ENCODE assay signal across 10 cellular contexts in genomic region chr2:218033590-218034496, GRCh38. TPM values are rescaled to one million over a fixed set of nuclear protein-coding genes. Genes with fewer than 3 reads are reported as not detected.
DNase-seq lines count a peak whose midpoint lies in the region; ATAC-seq and TF ChIP-seq lines count a peak whose summit lies in the region.
"Had no signal": no experiment of that assay in that cellular context is flagged by ENCODE, and none has a peak within 500 bp of the region (broad histone marks: within the 10 kb centered on the region; RNA-seq: fewer than 3 reads in every experiment).

No MANE protein-coding gene starts in this region.

- TF ChIP-seq CTCF in right atrium auricular region (IDR thresholded peaks at IDR 0.05) (no peak), prostate gland (IDR thresholded peaks at IDR 0.05) (no peak)

- H3K27me3 ChIP-seq in right atrium auricular region: no peaks in the 10 kb centered on the region
- no peaks in the 10 kb centered on the region for H3K27me3 ChIP-seq in prostate gland (replicated peaks; ENCODE audit: insufficient read depth)

- WGBS in prostate gland: 62% methylated on average over 45 of the region's 45 CpGs

- H3K27ac ChIP-seq in right atrium auricular region (no peak overlapping the region), prostate gland (peak overlapping the region; percentile 38 to 59)
- H3K27ac ChIP-seq: psoas muscle, stomach had no signal

- H3K36me3 ChIP-seq in right atrium auricular region (no peaks in the 10 kb centered on the region), prostate gland (no peaks in the 10 kb centered on the region)
- H3K36me3 ChIP-seq: stomach had no signal

- TF ChIP-seq POLR2A in prostate gland (IDR thresholded peaks at IDR 0.05): peak; percentile 39

- H3K4me1 ChIP-seq in right atrium auricular region (peaks cover 0 to 29% of the 10 kb centered on the region in 2 donors), prostate gland (replicated peaks) (no peaks in the 10 kb centered on the region)

- intact Hi-C loops in prostate gland (cut with DNase I): no loop called here

- DNase-seq in NOMO-1 treated with dmso at 0.1 percent for 144 hours (lab: John Stamatoyannopoulos, UW; ENCODE audit: unreplicated experiment) (peak; percentile 47), right atrium auricular region (ENCODE audit: low spot score) (peak; percentile 57), prostate gland (ENCODE audit: low spot score) (no peak), T1000 (lab: John Stamatoyannopoulos, UW) (no peak), middle frontal gyrus (ENCODE audit: extremely low spot score, low spot score) (no peak)

- no peak overlapping the region for H3K4me3 ChIP-seq in right atrium auricular region
- peak overlapping the region in 1 of 2 donors; percentile 8 for H3K4me3 ChIP-seq in prostate gland

- H3K9me3 ChIP-seq in right atrium auricular region (no peaks in the 10 kb centered on the region), prostate gland (no peaks in the 10 kb centered on the region)
- H3K9me3 ChIP-seq: psoas muscle, stomach had no signal

- ATAC-seq in GM19395 (IDR thresholded peaks at IDR 0.05; ENCODE audit: unreplicated experiment) (peak; percentile 5), GM19023 (IDR thresholded peaks at IDR 0.05; ENCODE audit: unreplicated experiment) (no peak)

RNA-seq across cellular contexts. Expression of gene TNS1, which starts 31.0 kb away (rescaled TPM):
- total RNA-seq in right atrium auricular region (100 to 1,000 TPM; 393 to 720 TPM), prostate gland (100 to 1,000 TPM; 238 to 659 TPM)

RNA-seq across cellular contexts. Expression of gene RUFY4, which starts 35.2 kb away (rescaled TPM):
- total RNA-seq in right atrium auricular region (under 1 TPM in 1 of 2 donors, not detected in 1; 0.12 TPM), prostate gland (under 1 TPM; 0.11 to 0.27 TPM)
- total RNA-seq: fibroblast of lung, psoas muscle, stomach had no signal

Comparison
In these comparisons a context has a peak if more than half of its experiments do, and no peak if none do; other contexts are left out.
1. DNase-seq: peak in NOMO-1 treated with dmso at 0.1 percent for 144 hours (single experiment) and right atrium auricular region (single experiment); none in prostate gland (single experiment), T1000 (single experiment) and middle frontal gyrus (single experiment).
2. H3K27ac ChIP-seq: peak in prostate gland (2 of 2); none in right atrium auricular region (0 of 2).